ENCODE assay signal across 8 cellular contexts in genomic region chr16:1653023-1653422, GRCh38.
"Had no signal": no experiment of that assay in that cellular context is flagged by ENCODE, and none has a peak within 500 bp of the region (broad histone marks: within the 10 kb centered on the region; RNA-seq: fewer than 3 reads in every experiment).

No MANE protein-coding gene starts in this region.

- ATAC-seq: GM12878 had no signal

- FAIRE-seq: G401.6, GM12878, GM12891, GM12892, GM18507, GM19239 had no signal

- DNase-seq: GDM1, GF-D8 had no signal

- H3K4me3 ChIP-seq: GM12878 had no signal
